ENCODE assay signal across 9 cellular contexts in genomic region chr3:97823503-97824004, GRCh38. TPM values are rescaled to one million over a fixed set of nuclear protein-coding genes. Genes with fewer than 3 reads are reported as not detected.
A peak's percentile ranks its signal among the peaks of the same experiment; 100 is the strongest.
DNase-seq lines count a peak whose midpoint lies in the region; ATAC-seq and TF ChIP-seq lines count a peak whose summit lies in the region.
"Had no signal": no experiment of that assay in that cellular context is flagged by ENCODE, and none has a peak within 500 bp of the region (broad histone marks: within the 10 kb centered on the region; RNA-seq: fewer than 3 reads in every experiment).

No MANE protein-coding gene starts in this region.

- H3K4me2 ChIP-seq in MM.1S (ENCODE audit: low read depth, low read length): no peak overlapping the region

- H3K4me1 ChIP-seq in MM.1S (ENCODE audit: low read length): peaks cover 11% of the 10 kb centered on the region

- no peaks in the 10 kb centered on the region for H3K27me3 ChIP-seq in MM.1S (replicated peaks; ENCODE audit: insufficient read depth, low read length)

- no peaks in the 10 kb centered on the region for H3K9me3 Mint-ChIP-seq in chondrocyte (ENCODE audit: low read depth)
- H3K9me3 Mint-ChIP-seq in naive B cell: no peaks in the 10 kb centered on the region

- no peak overlapping the region for H3K9ac ChIP-seq in MM.1S (ENCODE audit: low read length)

- H3K9me2 ChIP-seq in MM.1S (replicated peaks; ENCODE audit: insufficient read depth, low read length): no peaks in the 10 kb centered on the region

- no peak overlapping the region for H3K27ac ChIP-seq in MM.1S (ENCODE audit: low read length)

- H3K79me2 ChIP-seq in MM.1S (ENCODE audit: low read length): peaks cover 20% of the 10 kb centered on the region; the same call in 1 of the 2 replicates

- H3K27me3 Mint-ChIP-seq in chondrocyte (ENCODE audit: low read depth) (peaks cover 7% of the 10 kb centered on the region), naive B cell (peaks cover 5 to 18% (median 14%) of the 10 kb centered on the region in 3 donors)

- H3K27ac Mint-ChIP-seq in chondrocyte (ENCODE audit: unreplicated experiment) (peak overlapping the region; percentile 29), naive B cell (peak overlapping the region in 3 of 6 donors; percentile 20 to 87 (median 53))

- in situ Hi-C loops in KBM-7 (cut with MboI; ENCODE audit: low pct_unique_long_range_greater_than_20kb, low sequenced_read_pairs): no loop called here

- DNase-seq in AG04449 (ENCODE audit: low read depth, low spot score): no peak
- peak; percentile 59 for DNase-seq in KBM-7
- DNase-seq in chondrocyte (ENCODE audit: low spot score): no peak
- no peak for DNase-seq in naive B cell
- no peak for DNase-seq in GOT3 (lab: John Stamatoyannopoulos, UW)
- DNase-seq in MM.1S: no peak
- DNase-seq in activated effector memory CD4-positive, alpha-beta T cell treated with Interleukin-2 at 50 U/mL for 16 hours: no peak

- H3F3A ChIP-seq in MM.1S (ENCODE audit: insufficient read depth, low read length): peaks cover 13% of the 10 kb centered on the region

- no peaks in the 10 kb centered on the region for H3K36me3 ChIP-seq in MM.1S (replicated peaks; ENCODE audit: insufficient read depth, low read length)

- H3K4me3 Mint-ChIP-seq in chondrocyte (ENCODE audit: unreplicated experiment): peak overlapping the region; percentile 100
- peak overlapping the region; percentile 89 to 98 (median 95) for H3K4me3 Mint-ChIP-seq in naive B cell

- CTCF ChIA-PET in AG04449 (lab: Yijun Ruan, JAX): interaction anchor here (0.9 to 1.0 kb wide), 2 partner anchors 12 to 147 kb away, joined by 3 to 4 read pairs; no protein-coding TSS in a partner anchor

- H3K9me3 ChIP-seq in MM.1S (replicated peaks; ENCODE audit: insufficient read depth, low read length): no peaks in the 10 kb centered on the region
- H3K9me3 ChIP-seq: mucosa of descending colon had no signal

- ATAC-seq in naive B cell (ENCODE audit: low read depth in 2 of 2) (no peak), GM18861 (IDR thresholded peaks at IDR 0.05; ENCODE audit: unreplicated experiment) (no peak)
- ATAC-seq: mucosa of descending colon had no signal

- H3K4me1 Mint-ChIP-seq in chondrocyte (ENCODE audit: low read depth) (peaks cover 24% of the 10 kb centered on the region), naive B cell (peaks cover 15 to 25% (median 23%) of the 10 kb centered on the region in 3 donors)

- TF ChIP-seq CTCF in AG04449 (IDR thresholded peaks at IDR 0.05; ENCODE audit: insufficient read depth, low read length, missing control alignments) (no peak), chondrocyte (IDR thresholded peaks at IDR 0.05) (no peak), MM.1S (IDR thresholded peaks at IDR 0.05; ENCODE audit: low read length) (no peak)

- POLR2A ChIA-PET in AG04449 (lab: Yijun Ruan, JAX): no interaction called here

- H3K36me3 Mint-ChIP-seq in chondrocyte (ENCODE audit: low read depth) (peaks cover 1% of the 10 kb centered on the region), naive B cell (peaks cover 0 to 7% of the 10 kb centered on the region in 2 donors)

- H3K4me3 ChIP-seq in AG04449 (ENCODE audit: low read depth, low read length) (peak overlapping the region; percentile 76), MM.1S (ENCODE audit: low read length) (no peak overlapping the region)

- H2AFZ ChIP-seq in MM.1S (ENCODE audit: low read length): no peak overlapping the region

- no peaks in the 10 kb centered on the region for H4K20me1 ChIP-seq in MM.1S (ENCODE audit: insufficient read depth, low read length)

RNA-seq across cellular contexts. Expression of gene CRYBG3, which starts 1.7 kb away (rescaled TPM):
- total RNA-seq in chondrocyte: 15.5 to 17.7 TPM (median 15.6 TPM) in 3 replicates
- 1 to 10 TPM in 4 of 6 donors, under 1 TPM in 2; 0.76 to 2.9 (median 1.5) TPM for polyA plus RNA-seq in naive B cell (ENCODE audit: low read depth in 6 of 6)

RNA-seq across cellular contexts. Expression of gene ARL6, which starts 59.0 kb away (rescaled TPM):
- total RNA-seq in chondrocyte: 4.5 to 8.0 TPM (median 4.7 TPM) in 3 replicates
- polyA plus RNA-seq in naive B cell (ENCODE audit: low read depth in 6 of 6): 1 to 10 TPM; 1.1 to 4.3 (median 2.5) TPM
